Comparison of ENCODE assay signal across 8 cellular contexts in genomic region chr20:10511507-10512231, GRCh38.
DNase-seq lines count a peak whose midpoint lies in the region; ATAC-seq and TF ChIP-seq lines count a peak whose summit lies in the region.

No MANE protein-coding gene starts in this region.

- no TSS peak for BruUV-seq in Caco-2 (replicated peaks; lab: Mats Ljungman, UMichigan)

- H3K9me3 ChIP-seq in Caco-2 (no peaks in the 10 kb centered on the region), ovary (no peaks in the 10 kb centered on the region), tibial artery (no peaks in the 10 kb centered on the region)

- no peaks in the 10 kb centered on the region for H3K9me3 Mint-ChIP-seq in Caco-2 (ENCODE audit: unreplicated experiment)
- no peaks in the 10 kb centered on the region for H3K9me3 Mint-ChIP-seq in activated T-helper 2 cell treated with anti-CD3 and anti-CD28 coated beads, Interferon-gamma antibody, Interleukin-2, Interleukin-4, amounts not matched to agents 10 μg/mL and 5 μg/mL and 100 μg/mL, durations not matched to agents 14 hours and 24 hours and 36 hours

- POLR2A ChIA-PET in Caco-2 (lab: Charles Lee), result no interaction called here

- H3K36me3 ChIP-seq in Caco-2 (ENCODE audit: control insufficient read depth, insufficient read depth, low read length), result no peaks in the 10 kb centered on the region
- no peaks in the 10 kb centered on the region for H3K36me3 ChIP-seq in ovary
- H3K36me3 ChIP-seq in tibial artery, result no peaks in the 10 kb centered on the region

- peak overlapping the region; percentile 54 for H3K4me3 Mint-ChIP-seq in Caco-2 (ENCODE audit: unreplicated experiment)
- H3K4me3 Mint-ChIP-seq in activated T-helper 2 cell treated with anti-CD3 and anti-CD28 coated beads, Interferon-gamma antibody, Interleukin-2, Interleukin-4, amounts not matched to agents 10 μg/mL and 5 μg/mL and 100 μg/mL, durations not matched to agents 14 hours and 24 hours and 36 hours (ENCODE audit: low read depth), result peak overlapping the region; percentile 9

- peaks cover 9% of the 10 kb centered on the region for H3K4me1 Mint-ChIP-seq in Caco-2 (ENCODE audit: low read depth, unreplicated experiment)
- peaks cover 57% of the 10 kb centered on the region for H3K4me1 Mint-ChIP-seq in activated T-helper 2 cell treated with anti-CD3 and anti-CD28 coated beads, Interferon-gamma antibody, Interleukin-2, Interleukin-4, amounts not matched to agents 10 μg/mL and 5 μg/mL and 100 μg/mL, durations not matched to agents 14 hours and 24 hours and 36 hours (ENCODE audit: low read depth)

- no peaks in the 10 kb centered on the region for H3K27me3 ChIP-seq in Caco-2 (replicated peaks; ENCODE audit: control insufficient read depth, insufficient read depth, low read length)
- H3K27me3 ChIP-seq in ovary, result no peaks in the 10 kb centered on the region
- no peaks in the 10 kb centered on the region for H3K27me3 ChIP-seq in tibial artery

- intact Hi-C loops in Caco-2 (cut with micrococcal nuclease; ENCODE audit: unreplicated experiment), result loop anchor here (1.0 kb wide), 1 partner anchor 77 kb away; the partner anchor contains the start of gene MKKS
- intact Hi-C loops in activated T-helper 2 cell treated with anti-CD3 and anti-CD28 coated beads, Interferon-gamma antibody, Interleukin-2, Interleukin-4, amounts not matched to agents 10 μg/mL and 5 μg/mL and 100 μg/mL, durations not matched to agents 14 hours and 24 hours and 36 hours (cut with micrococcal nuclease), result loop anchor here (1.0 to 10.0 kb wide), 7 partner anchors 8 to 537 kb away; partner anchors contain the start of gene SNAP25
- intact Hi-C loops in ovary (cut with DNase I), result no loop called here
- intact Hi-C loops in tibial artery (cut with DNase I; ENCODE audit: low total_unique reads), result no loop called here

- H3K36me3 Mint-ChIP-seq in Caco-2 (ENCODE audit: insufficient read depth, unreplicated experiment), result peaks cover 5% of the 10 kb centered on the region
- peaks cover 14% of the 10 kb centered on the region for H3K36me3 Mint-ChIP-seq in activated T-helper 2 cell treated with anti-CD3 and anti-CD28 coated beads, Interferon-gamma antibody, Interleukin-2, Interleukin-4, amounts not matched to agents 10 μg/mL and 5 μg/mL and 100 μg/mL, durations not matched to agents 14 hours and 24 hours and 36 hours (ENCODE audit: low read depth)

- no peak for TF ChIP-seq POLR2A in ovary (IDR thresholded peaks at IDR 0.05)

- H3K4me3 ChIP-seq in Caco-2 (ENCODE audit: low read depth, low read length) (no peak overlapping the region), ovary (no peak overlapping the region), tibial artery (no peak overlapping the region)

- no peak for TF ChIP-seq EP300 in ovary (IDR thresholded peaks at IDR 0.05)

- CTCF ChIA-PET in Caco-2 (lab: Charles Lee), result interaction anchor here (1.2 kb wide), 1 partner anchor 25 kb away, joined by 5 read pairs; no protein-coding TSS in a partner anchor

- H3K27ac Mint-ChIP-seq in Caco-2 (ENCODE audit: unreplicated experiment), result peak overlapping the region; percentile 74
- H3K27ac Mint-ChIP-seq in activated T-helper 2 cell treated with anti-CD3 and anti-CD28 coated beads, Interferon-gamma antibody, Interleukin-2, Interleukin-4, amounts not matched to agents 10 μg/mL and 5 μg/mL and 100 μg/mL, durations not matched to agents 14 hours and 24 hours and 36 hours, result peak overlapping the region; percentile 75

- DNase-seq in Caco-2, result peak; percentile 59 to 75
- DNase-seq in RPMI8226, result peak; percentile 94
- peak; percentile 67 for DNase-seq in activated T-helper 2 cell treated with anti-CD3 and anti-CD28 coated beads, Interferon-gamma antibody, Interleukin-2, Interleukin-4, amounts not matched to agents 10 μg/mL and 5 μg/mL and 100 μg/mL, durations not matched to agents 14 hours and 24 hours and 36 hours (ENCODE audit: low spot score)
- DNase-seq in foreskin melanocyte, result peak; percentile 89
- DNase-seq in ovary, result peak; percentile 71 to 88 (median 75)
- DNase-seq in tibial artery, result peak; percentile 93 to 95

- WGBS in ovary, 3 donors, result 4 to 7% (median 6%) methylated on average over 5 of the region's 5 CpGs

- no peaks in the 10 kb centered on the region for H3K27me3 Mint-ChIP-seq in Caco-2 (ENCODE audit: insufficient read depth, unreplicated experiment)
- H3K27me3 Mint-ChIP-seq in activated T-helper 2 cell treated with anti-CD3 and anti-CD28 coated beads, Interferon-gamma antibody, Interleukin-2, Interleukin-4, amounts not matched to agents 10 μg/mL and 5 μg/mL and 100 μg/mL, durations not matched to agents 14 hours and 24 hours and 36 hours (ENCODE audit: low read depth), result no peaks in the 10 kb centered on the region

- peak; percentile 95 for ATAC-seq in GM19468 (IDR thresholded peaks at IDR 0.05; ENCODE audit: extremely low read depth, unreplicated experiment)
- ATAC-seq in HG03575 (IDR thresholded peaks at IDR 0.05; ENCODE audit: extremely low read depth, insufficient number of reproducible peaks, low FRiP score, unreplicated experiment), result peak; percentile 97

- peak overlapping the region in 1 of 2 donors; percentile 40 for H3K27ac ChIP-seq in ovary
- peak overlapping the region; percentile 76 to 89 for H3K27ac ChIP-seq in tibial artery

- no peak for TF ChIP-seq CTCF in Caco-2 (IDR thresholded peaks at IDR 0.05; ENCODE audit: insufficient read depth in 1 of 2, low read depth in 1 of 2, low read length in 1 of 2, severe bottlenecking in 1 of 2, unreplicated experiment in 1 of 2)
- no peak for TF ChIP-seq CTCF in ovary (IDR thresholded peaks at IDR 0.05)
- peak in 1 of 2 experiments; percentile 1 for TF ChIP-seq CTCF in tibial artery (IDR thresholded peaks at IDR 0.05)

- H3K4me1 ChIP-seq in Caco-2 (peaks cover 13% of the 10 kb centered on the region), ovary (ENCODE audit: insufficient read depth) (peaks cover 27% of the 10 kb centered on the region), tibial artery (peaks cover 0 to 76% (median 56%) of the 10 kb centered on the region in 4 donors)

Comparison
In these comparisons a context has a peak if more than half of its experiments do, and no peak if none do; other contexts are left out.
1. intact Hi-C loops: an anchor here in Caco-2 (1.0 kb wide) and activated T-helper 2 cell treated with anti-CD3 and anti-CD28 coated beads, Interferon-gamma antibody, Interleukin-2, Interleukin-4, amounts not matched to agents 10 μg/mL and 5 μg/mL and 100 μg/mL, durations not matched to agents 14 hours and 24 hours and 36 hours (1.0 to 10.0 kb wide); none called in ovary and tibial artery.